Comparison of ENCODE assay signal across 14 cellular contexts in the genomic region with DNA sequence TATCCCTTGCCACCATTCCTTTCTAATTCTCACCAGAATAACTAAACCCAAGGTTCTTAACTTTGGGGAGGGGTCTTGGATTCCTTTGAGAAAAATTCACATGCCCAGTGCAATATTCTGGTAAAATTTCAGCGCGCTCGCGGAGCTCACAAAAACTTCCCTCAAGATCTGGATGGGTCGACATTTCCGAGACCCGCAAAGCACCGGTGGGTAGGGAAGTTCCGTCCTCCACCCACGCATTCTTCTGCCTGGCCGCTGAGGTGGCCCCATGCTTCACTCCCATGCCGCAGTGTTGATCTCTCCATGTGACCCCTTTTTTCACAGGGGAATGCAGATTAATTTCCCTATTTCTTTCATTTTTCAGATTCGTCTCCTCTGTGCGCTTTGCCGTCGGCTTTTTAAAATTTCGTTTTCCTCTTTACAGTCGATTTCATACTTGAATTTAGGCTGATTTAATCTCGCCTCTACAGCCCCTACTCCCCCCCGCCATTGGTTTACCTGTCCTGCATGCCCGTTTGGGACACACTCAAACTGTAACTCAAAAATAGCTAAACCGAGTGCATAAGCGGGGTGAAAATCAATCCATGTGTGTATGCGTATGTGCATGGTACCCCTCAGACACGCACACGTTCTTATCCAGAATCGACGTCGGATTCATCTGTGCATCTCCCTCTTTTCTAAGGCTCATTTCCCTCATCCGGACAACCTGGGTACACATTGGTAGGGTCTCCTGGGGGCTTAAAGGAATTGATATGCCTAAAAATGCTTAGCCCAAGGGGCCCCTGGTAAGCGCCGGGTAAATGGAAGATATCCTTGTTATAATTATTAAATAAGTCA. TPM values are rescaled to one million over a fixed set of nuclear protein-coding genes. Genes with fewer than 3 reads are reported as not detected.
A peak's percentile ranks its signal among the peaks of the same experiment; 100 is the strongest.
DNase-seq lines count a peak whose midpoint lies in the region; ATAC-seq and TF ChIP-seq lines count a peak whose summit lies in the region.
"Had no signal": no experiment of that assay in that cellular context is flagged by ENCODE, and none has a peak within 500 bp of the region (broad histone marks: within the 10 kb centered on the region; RNA-seq: fewer than 3 reads in every experiment).

No MANE protein-coding gene starts in this region.

- BruUV-seq in Caco-2 (replicated peaks; lab: Mats Ljungman, UMichigan), result no TSS peak

- CTCF ChIA-PET in Caco-2 (lab: Charles Lee), result interaction anchor here (0.6 to 14.0 kb wide), 7 partner anchors 10 to 62 kb away, joined by 3 to 904 read pairs (median 5); partner anchors contain the start of genes SCRN2 and SP2

- H3K36me3 ChIP-seq in Caco-2 (ENCODE audit: control insufficient read depth, insufficient read depth, low read length), result no peaks in the 10 kb centered on the region
- H3K36me3 ChIP-seq in HUES6 (ENCODE audit: control insufficient read depth, insufficient read depth, low read length), result no peaks in the 10 kb centered on the region
- no peaks in the 10 kb centered on the region for H3K36me3 ChIP-seq in endodermal cell (ENCODE audit: control insufficient read depth, insufficient read depth, low read length)
- H3K36me3 ChIP-seq: heart left ventricle had no signal

- H3K27ac Mint-ChIP-seq in Caco-2 (ENCODE audit: unreplicated experiment), result no peak overlapping the region
- no peak overlapping the region for H3K27ac Mint-ChIP-seq in endodermal cell
- peak overlapping the region in 1 of 3 experiments; percentile 28 for H3K27ac Mint-ChIP-seq in nephron

- H3K4me3 ChIP-seq in Caco-2 (ENCODE audit: low read depth, low read length) (no peak overlapping the region), HUES6 (ENCODE audit: low read depth, low read length) (peak overlapping the region; percentile 72), endodermal cell (ENCODE audit: low read length) (no peak overlapping the region)

- no peak overlapping the region for H3K9ac ChIP-seq in HUES6 (ENCODE audit: low read length)
- H3K9ac ChIP-seq in endodermal cell (ENCODE audit: extremely low read depth, low read length, poor library complexity, severe bottlenecking), result no peak overlapping the region

- peaks cover 17% of the 10 kb centered on the region for H3K36me3 Mint-ChIP-seq in Caco-2 (ENCODE audit: insufficient read depth, unreplicated experiment)
- no peaks in the 10 kb centered on the region for H3K36me3 Mint-ChIP-seq in endodermal cell (ENCODE audit: low read depth)
- H3K36me3 Mint-ChIP-seq in nephron (ENCODE audit: low read depth), result no peaks in the 10 kb centered on the region

- no peak overlapping the region for H3K27ac ChIP-seq in HUES6 (ENCODE audit: low read depth, low read length)
- no peak overlapping the region for H3K27ac ChIP-seq in endodermal cell (ENCODE audit: low read depth, low read length)
- H3K27ac ChIP-seq: heart left ventricle, HL-60 had no signal

- H3K4me1 ChIP-seq in Caco-2 (peaks cover 12% of the 10 kb centered on the region), HUES6 (ENCODE audit: control insufficient read depth, insufficient read depth, low read length) (peaks cover 59% of the 10 kb centered on the region), endodermal cell (ENCODE audit: control insufficient read depth, insufficient read depth, low read length) (no peaks in the 10 kb centered on the region)

- no peak for ATAC-seq in HG03039 (IDR thresholded peaks at IDR 0.05; ENCODE audit: unreplicated experiment)
- ATAC-seq in HG03469 (IDR thresholded peaks at IDR 0.05; ENCODE audit: unreplicated experiment), result no peak

- H3K27me3 Mint-ChIP-seq in Caco-2 (ENCODE audit: insufficient read depth, unreplicated experiment) (peaks cover 12% of the 10 kb centered on the region), endodermal cell (ENCODE audit: insufficient read depth) (peaks cover 90% of the 10 kb centered on the region), nephron (ENCODE audit: low read depth) (peaks cover 98% of the 10 kb centered on the region)

- H3K4me3 Mint-ChIP-seq in Caco-2 (ENCODE audit: unreplicated experiment) (peak overlapping the region; percentile 90), endodermal cell (peak overlapping the region; percentile 69), nephron (peak overlapping the region; percentile 71 to 78 (median 74))

- 52 to 54% methylated on average over 31 to 32 of the region's 32 CpGs for WGBS in endodermal cell (ENCODE audit: insufficient coverage in 1 of 2, insufficient read length in 1 of 2), 2 experiments

- no peak for TF ChIP-seq CTCF in Caco-2 (IDR thresholded peaks at IDR 0.05; ENCODE audit: insufficient read depth in 1 of 2, low read depth in 1 of 2, low read length in 1 of 2, severe bottlenecking in 1 of 2, unreplicated experiment in 1 of 2)
- no peak for TF ChIP-seq CTCF in endodermal cell (conservative IDR thresholded peaks at IDR 0.05)
- TF ChIP-seq CTCF in nephron (IDR thresholded peaks at IDR 0.05; ENCODE audit: unreplicated experiment in 3 of 3), result no peak

- H3K27me3 ChIP-seq in Caco-2 (replicated peaks; ENCODE audit: control insufficient read depth, insufficient read depth, low read length) (no peaks in the 10 kb centered on the region), HUES6 (ENCODE audit: control insufficient read depth, insufficient read depth, low read length) (peaks cover 93% of the 10 kb centered on the region), endodermal cell (ENCODE audit: control insufficient read depth, insufficient read depth, low read length, poor library complexity, severe bottlenecking) (peaks cover 82% of the 10 kb centered on the region)

- POLR2A ChIA-PET in Caco-2 (lab: Charles Lee), result interaction anchor here (0.7 to 2.9 kb wide), 2 partner anchors 31 to 33 kb away, joined by 9 to 25 read pairs; no protein-coding TSS in a partner anchor

- H3K9me3 Mint-ChIP-seq in Caco-2 (ENCODE audit: unreplicated experiment), result no peaks in the 10 kb centered on the region
- H3K9me3 Mint-ChIP-seq in endodermal cell, result no peaks in the 10 kb centered on the region
- no peaks in the 10 kb centered on the region for H3K9me3 Mint-ChIP-seq in nephron

- intact Hi-C loops in Caco-2 (cut with micrococcal nuclease; ENCODE audit: unreplicated experiment), result no loop called here

- H3K4me1 Mint-ChIP-seq in Caco-2 (ENCODE audit: low read depth, unreplicated experiment), result peaks cover 23% of the 10 kb centered on the region
- H3K4me1 Mint-ChIP-seq in endodermal cell, result peaks cover 30% of the 10 kb centered on the region
- H3K4me1 Mint-ChIP-seq in nephron, result peaks cover 16% of the 10 kb centered on the region

- H3K9me3 ChIP-seq in Caco-2, result no peaks in the 10 kb centered on the region
- no peaks in the 10 kb centered on the region for H3K9me3 ChIP-seq in HUES6 (ENCODE audit: control insufficient read depth, insufficient read depth, low read depth, low read length)
- H3K9me3 ChIP-seq in endodermal cell (ENCODE audit: control insufficient read depth, low read length), result no peaks in the 10 kb centered on the region
- H3K9me3 ChIP-seq: heart left ventricle had no signal

- DNase-seq in Caco-2 (no peak), endodermal cell (no peak), GM19238 (ENCODE audit: insufficient read length, low spot score) (no peak), SIG-M5 (lab: John Stamatoyannopoulos, UW) (no peak)
- DNase-seq: activated T-cell treated with anti-CD3 and anti-CD28 coated beads for 4 hours, midbrain, MV-4-11, NCI-H526 treated with DMSO at 0.1 percent for 48 hours had no signal

RNA-seq across cellular contexts. Expression of gene SP6, which starts 1.4 kb away (rescaled TPM):
- 20.6 and 25.0 TPM in 2 replicates for total RNA-seq in Caco-2 (2022)
- 1 to 10 TPM; 3.1 to 3.7 TPM for total RNA-seq in endodermal cell
- polyA plus RNA-seq in endodermal cell (2013, experiment 1 of 2), result 2.6 TPM
- 2.6 TPM for polyA plus RNA-seq in endodermal cell (2013, experiment 2 of 2)

RNA-seq across cellular contexts. Expression of gene SCRN2, which starts 11.3 kb away (rescaled TPM):
- 73.6 and 80.8 TPM in 2 replicates for total RNA-seq in Caco-2 (2022)
- total RNA-seq in endodermal cell, result 10 to 100 TPM; 54.5 to 71.9 TPM
- polyA plus RNA-seq in endodermal cell (2013, experiment 1 of 2), result 50.1 TPM
- polyA plus RNA-seq in endodermal cell (2013, experiment 2 of 2), result 44.5 TPM

RNA-seq across cellular contexts. Expression of gene LRRC46, which starts 20.9 kb away (rescaled TPM):
- 1.4 and 2.3 TPM in 2 replicates for total RNA-seq in Caco-2 (2022)
- total RNA-seq in endodermal cell, result under 1 TPM; 0.73 to 0.82 TPM
- 1.2 TPM for polyA plus RNA-seq in endodermal cell (2013, experiment 1 of 2)
- 1.5 TPM for polyA plus RNA-seq in endodermal cell (2013, experiment 2 of 2)

RNA-seq across cellular contexts. Expression of gene MRPL10, which starts 21.0 kb away (rescaled TPM):
- total RNA-seq in Caco-2 (2022) (159 and 162 TPM in 2 replicates), endodermal cell (10 to 100 TPM; 56.3 to 65.3 TPM)
- 85.0 TPM for polyA plus RNA-seq in endodermal cell (2013, experiment 1 of 2)
- 67.6 TPM for polyA plus RNA-seq in endodermal cell (2013, experiment 2 of 2)

RNA-seq across cellular contexts. Expression of gene OSBPL7, which starts 30.7 kb away (rescaled TPM):
- 46.8 and 48.3 TPM in 2 replicates for total RNA-seq in Caco-2 (2022)
- total RNA-seq in endodermal cell, result 10 to 100 TPM; 11.4 to 15.5 TPM
- polyA plus RNA-seq in endodermal cell (2013, experiment 1 of 2), result 15.6 TPM
- 11.0 TPM for polyA plus RNA-seq in endodermal cell (2013, experiment 2 of 2)
